10 cellular contexts compared by ENCODE assay signal in genomic region chrX:153884136-153885076, GRCh38. TPM values are rescaled to one million over a fixed set of nuclear protein-coding genes. Genes with fewer than 3 reads are reported as not detected.
DNase-seq lines count a peak whose midpoint lies in the region; ATAC-seq and TF ChIP-seq lines count a peak whose summit lies in the region.
"Had no signal": no experiment of that assay in that cellular context is flagged by ENCODE, and none has a peak within 500 bp of the region (broad histone marks: within the 10 kb centered on the region; RNA-seq: fewer than 3 reads in every experiment).

No MANE protein-coding gene starts in this region.

- H3K27ac Mint-ChIP-seq in glutamatergic neuron (ENCODE audit: unreplicated experiment) = peak overlapping the region; percentile 91

- peak overlapping the region; percentile 90 for H3K4me3 Mint-ChIP-seq in glutamatergic neuron (ENCODE audit: unreplicated experiment)

- H3K4me3 ChIP-seq in BJ (ENCODE audit: low read depth, low read length) (peak overlapping the region; percentile 56), GM12864 (ENCODE audit: low read depth, low read length) (no peak overlapping the region), PC-9 (no peak overlapping the region)

- peaks cover 3% of the 10 kb centered on the region for H3K4me1 Mint-ChIP-seq in glutamatergic neuron (ENCODE audit: low read depth, unreplicated experiment)

- H3K36me3 Mint-ChIP-seq in glutamatergic neuron (ENCODE audit: unreplicated experiment) = no peaks in the 10 kb centered on the region

- H4K20me1 ChIP-seq in PC-9 (ENCODE audit: insufficient read depth) = no peaks in the 10 kb centered on the region; the same call in 1 of the 2 replicates

- no peak for DNase-seq in BJ (ENCODE audit: low read depth)
- DNase-seq in GM12864 (ENCODE audit: low read depth) = no peak
- peak; percentile 37 to 70 for DNase-seq in PC-9
- DNase-seq in glutamatergic neuron = no peak
- DNase-seq in AG20443 (ENCODE audit: low spot score) = no peak
- DNase-seq in NCI-H774 (lab: John Stamatoyannopoulos, UW) = no peak
- DNase-seq: brain microvascular endothelial cell; stimulated activated CD4-positive, alpha-beta T cell treated with anti-CD3 and anti-CD28 coated beads, Interleukin-4, amount 100 ng/mL, for 4 hours had no signal

- no peaks in the 10 kb centered on the region for H3K27me3 ChIP-seq in BJ (ENCODE audit: control insufficient read depth, insufficient read depth, low read length)
- peaks cover 11% of the 10 kb centered on the region for H3K27me3 ChIP-seq in PC-9 (ENCODE audit: insufficient read depth, low read depth)

- H2AFZ ChIP-seq in PC-9 = no peak overlapping the region

- H3K4me1 ChIP-seq in PC-9 (replicated peaks; ENCODE audit: insufficient read depth) = 0 out of 2 replicates have a peak, but pooled peaks cover 12% of the 10 kb centered on the region

- intact Hi-C loops in PC-9 (cut with micrococcal nuclease; ENCODE audit: unreplicated experiment) = loop anchor here (1.0 to 10.0 kb wide), 4 partner anchors 44 to 180 kb away; partner anchors contain the start of genes IDH3G, PLXNB3 and SSR4

- TF ChIP-seq CTCF in BJ (IDR thresholded peaks at IDR 0.05; ENCODE audit: insufficient read depth, low read depth, low read length) = no peak
- peak; percentile 15 for TF ChIP-seq CTCF in GM12864 (IDR thresholded peaks at IDR 0.05; ENCODE audit: low read depth, low read length, missing control alignments)
- peak; percentile 50; the same call in 1 of the 2 replicates for TF ChIP-seq CTCF in PC-9 (conservative IDR thresholded peaks at IDR 0.05)
- no peak for TF ChIP-seq CTCF in glutamatergic neuron (IDR thresholded peaks at IDR 0.05; ENCODE audit: partially characterized antibody, unreplicated experiment)

- H3K27ac ChIP-seq in PC-9 = no peak overlapping the region
- H3K27ac ChIP-seq: brain microvascular endothelial cell had no signal

- peak overlapping the region; percentile 50; the same call in 1 of the 2 replicates for H3K4me2 ChIP-seq in PC-9

- H3K79me2 ChIP-seq in PC-9 (ENCODE audit: low read depth) = no peaks in the 10 kb centered on the region

- no peaks in the 10 kb centered on the region for H3K9me2 ChIP-seq in PC-9 (ENCODE audit: insufficient read depth)

- H3K27me3 Mint-ChIP-seq in glutamatergic neuron (ENCODE audit: unreplicated experiment) = peaks cover 5% of the 10 kb centered on the region

- ATAC-seq in HG02588 (IDR thresholded peaks at IDR 0.05; ENCODE audit: unreplicated experiment) (no peak), GM18907 (IDR thresholded peaks at IDR 0.05; ENCODE audit: unreplicated experiment) (no peak)

- H3K36me3 ChIP-seq in BJ (ENCODE audit: control insufficient read depth, insufficient read depth, low read length) = peaks cover 2% of the 10 kb centered on the region; the same call in 1 of the 2 replicates
- no peaks in the 10 kb centered on the region for H3K36me3 ChIP-seq in PC-9 (ENCODE audit: low read depth)
- H3K36me3 ChIP-seq: brain microvascular endothelial cell had no signal

- H3K9me3 Mint-ChIP-seq in glutamatergic neuron (ENCODE audit: unreplicated experiment) = peaks cover 11% of the 10 kb centered on the region

- POLR2A ChIA-PET in BJ (lab: Charles Lee) (no interaction called here), PC-9 (lab: Charles Lee; ENCODE audit: unreplicated experiment) (no interaction called here)

- no peaks in the 10 kb centered on the region for H3K9me3 ChIP-seq in PC-9 (ENCODE audit: insufficient read depth, low read depth)

- H3F3A ChIP-seq in PC-9 (ENCODE audit: insufficient read depth, low read depth) = no peaks in the 10 kb centered on the region

- BruUV-seq in PC-9 (replicated peaks; lab: Mats Ljungman, UMichigan) = no TSS peak

- CTCF ChIA-PET in BJ (lab: Yijun Ruan, JAX) = no interaction called here
- CTCF ChIA-PET in PC-9 (lab: Charles Lee) = interaction anchor here (0.6 to 1.4 kb wide), 2 partner anchors 51 to 119 kb away, joined by 3 to 5 read pairs; no protein-coding TSS in a partner anchor

RNA-seq across cellular contexts. Expression of gene L1CAM, which starts 1.6 kb away (rescaled TPM):
- polyA plus RNA-seq in BJ (2011; rRNA removed) = 23.5 and 62.0 TPM in 2 replicates
- polyA minus RNA-seq in BJ (2011; rRNA and poly(A)+ RNA removed) = 34.8 and 60.7 TPM in 2 replicates
- total RNA-seq in PC-9 (2021) = 68.8 and 79.0 TPM in 2 replicates
- total RNA-seq in glutamatergic neuron (ENCODE audit: unreplicated experiment) = 925 TPM

RNA-seq across cellular contexts. Expression of gene AVPR2, which starts 20.1 kb away (rescaled TPM):
- polyA plus RNA-seq in BJ (2011; rRNA removed) = not detected in 2 replicates
- not detected in 2 replicates for polyA minus RNA-seq in BJ (2011; rRNA and poly(A)+ RNA removed)
- 3.2 and 3.8 TPM in 2 replicates for total RNA-seq in PC-9 (2021)
- not detected for total RNA-seq in glutamatergic neuron (ENCODE audit: unreplicated experiment)

RNA-seq across cellular contexts. Expression of gene ARHGAP4, which starts 41.7 kb away (rescaled TPM):
- polyA plus RNA-seq in BJ (2011; rRNA removed) = 0.39 and 0.82 TPM in 2 replicates
- polyA minus RNA-seq in BJ (2011; rRNA and poly(A)+ RNA removed) = 0.62 TPM in 1 of 2 replicates, not detected in the other
- total RNA-seq in PC-9 (2021) = 47.0 and 86.0 TPM in 2 replicates
- 33.5 TPM for total RNA-seq in glutamatergic neuron (ENCODE audit: unreplicated experiment)

RNA-seq across cellular contexts. Expression of gene NAA10, which starts 50.4 kb away (rescaled TPM):
- polyA plus RNA-seq in BJ (2011; rRNA removed) = 61.4 and 76.0 TPM in 2 replicates
- 35.3 and 36.7 TPM in 2 replicates for polyA minus RNA-seq in BJ (2011; rRNA and poly(A)+ RNA removed)
- 181 and 189 TPM in 2 replicates for total RNA-seq in PC-9 (2021)
- total RNA-seq in glutamatergic neuron (ENCODE audit: unreplicated experiment) = 129 TPM

RNA-seq across cellular contexts. Expression of gene PDZD4, which starts 54.1 kb away (rescaled TPM):
- 0.49 and 0.82 TPM in 2 replicates for polyA plus RNA-seq in BJ (2011; rRNA removed)
- polyA minus RNA-seq in BJ (2011; rRNA and poly(A)+ RNA removed) = 0.41 and 0.43 TPM in 2 replicates
- total RNA-seq in PC-9 (2021) (0.17 and 0.25 TPM in 2 replicates), glutamatergic neuron (ENCODE audit: unreplicated experiment) (41.8 TPM)

Comparison
In these comparisons a context has a peak if more than half of its experiments do, and no peak if none do; other contexts are left out.
1. DNase-seq: peak in PC-9 (2 of 2); none in BJ (single experiment), GM12864 (single experiment), glutamatergic neuron (single experiment), AG20443 (single experiment) and NCI-H774 (single experiment).
2. CTCF ChIP-seq: peak in GM12864 (single experiment) and PC-9 (single experiment); none in BJ (single experiment) and glutamatergic neuron (single experiment).
3. RNA of gene L1CAM, which starts 1.6 kb away (total RNA-seq): 925 TPM in glutamatergic neuron (single experiment); 68.8 to 79.0 TPM in PC-9; every median in the first group is over 10 times any median in the second.